In the genomic region with DNA sequence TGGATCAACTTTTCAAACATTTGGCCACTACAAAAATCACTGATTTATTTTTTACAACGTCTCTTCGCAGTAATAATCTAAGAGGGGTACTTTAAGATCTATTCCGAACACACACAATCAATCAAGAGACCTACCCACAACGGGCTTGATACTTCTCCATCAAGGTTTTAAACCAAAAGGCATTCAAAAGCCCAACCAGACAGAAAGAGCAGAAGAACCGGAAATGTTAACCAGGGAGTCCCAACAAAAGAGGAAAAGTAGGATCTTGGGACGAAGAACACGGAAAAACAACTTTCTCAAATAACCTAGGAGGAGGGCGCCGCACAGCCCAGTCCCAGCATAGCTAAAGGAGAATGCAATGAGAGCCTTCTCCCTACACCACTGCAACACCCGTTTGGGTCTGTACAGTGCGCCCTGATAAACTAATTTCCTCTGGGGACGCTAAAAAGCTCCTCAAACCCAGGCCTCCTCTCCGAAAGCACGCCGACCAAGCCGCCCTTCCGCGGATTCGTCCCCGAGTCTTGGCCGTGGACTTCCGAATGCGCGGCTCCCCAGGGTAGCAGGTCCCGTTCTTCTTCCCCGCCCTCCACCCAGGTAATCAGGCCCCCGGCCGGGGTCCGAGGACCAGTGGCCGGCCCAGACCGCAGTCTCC, we compare ENCODE assay signal across 7 cellular contexts. TPM values are rescaled to one million over a fixed set of nuclear protein-coding genes. Genes with fewer than 3 reads are reported as not detected.
DNase-seq lines count a peak whose midpoint lies in the region; ATAC-seq and TF ChIP-seq lines count a peak whose summit lies in the region.
"Had no signal": no experiment of that assay in that cellular context is flagged by ENCODE, and none has a peak within 500 bp of the region (broad histone marks: within the 10 kb centered on the region; RNA-seq: fewer than 3 reads in every experiment).

No MANE protein-coding gene starts in this region.

- H3K36me3 Mint-ChIP-seq in Calu3 (ENCODE audit: insufficient read depth, unreplicated experiment): peaks cover 54% of the 10 kb centered on the region

- peak; percentile 26 for ATAC-seq in HG02943 (IDR thresholded peaks at IDR 0.05; ENCODE audit: low read depth, unreplicated experiment)
- no peak for ATAC-seq in GM18520 (IDR thresholded peaks at IDR 0.05; ENCODE audit: unreplicated experiment)

- TF ChIP-seq CTCF in Calu3 (IDR thresholded peaks at IDR 0.05; ENCODE audit: unreplicated experiment) (no peak), adrenal gland (IDR thresholded peaks at IDR 0.05) (no peak)

- peak overlapping the region in 4 of 5 donors; percentile 75 to 90 (median 79) for H3K27ac ChIP-seq in adrenal gland

- peaks cover 19% of the 10 kb centered on the region for H3K4me1 Mint-ChIP-seq in Calu3 (ENCODE audit: low read depth, unreplicated experiment)

- DNase-seq in Calu3: no peak
- DNase-seq in adrenal gland: peak in 2 of 7 donors; percentile 32 to 40
- DNase-seq in NCI-H345 (lab: John Stamatoyannopoulos, UW): no peak

- H3K4me1 ChIP-seq in adrenal gland (replicated peaks in 1 of 2) (peaks cover 9 to 21% of the 10 kb centered on the region in 2 donors), mucosa of stomach (ENCODE audit: control insufficient read depth, insufficient read depth, low read length) (peaks cover 15% of the 10 kb centered on the region)

- BruUV-seq in Calu3 (replicated peaks; lab: Mats Ljungman, UMichigan): TSS peak; percentile 40

- intact Hi-C loops in Calu3 (cut with micrococcal nuclease; ENCODE audit: unreplicated experiment) (no loop called here), adrenal gland (cut with DNase I) (no loop called here)

- WGBS in adrenal gland, 4 donors: 0 to 1% (median 1%) methylated on average over 19 to 31 of the region's 31 CpGs

- peak overlapping the region; percentile 79 for H3K4me3 Mint-ChIP-seq in Calu3 (ENCODE audit: low read depth, unreplicated experiment)

- H3K36me3 ChIP-seq in adrenal gland (replicated peaks in 1 of 2) (peaks cover 0 to 34% of the 10 kb centered on the region in 2 donors), mucosa of stomach (ENCODE audit: control insufficient read depth, insufficient read depth, low read length) (no peaks in the 10 kb centered on the region)

- CTCF ChIA-PET in Calu3 (lab: Charles Lee): interaction anchor here (0.7 kb wide), 1 partner anchor 41 kb away, joined by 3 read pairs; no protein-coding TSS in a partner anchor

- no peaks in the 10 kb centered on the region for H3K9me3 Mint-ChIP-seq in Calu3 (ENCODE audit: low read depth, unreplicated experiment)

- H3K27me3 ChIP-seq in adrenal gland (no peaks in the 10 kb centered on the region), mucosa of stomach (ENCODE audit: control insufficient read depth, insufficient read depth, low read length) (no peaks in the 10 kb centered on the region)

- H3K27me3 Mint-ChIP-seq in Calu3 (ENCODE audit: unreplicated experiment): no peaks in the 10 kb centered on the region

- H3K4me3 ChIP-seq in adrenal gland (peak overlapping the region; percentile 78 to 97 (median 88)), mucosa of stomach (ENCODE audit: low read length) (peak overlapping the region; percentile 69)

- H3K9me3 ChIP-seq in adrenal gland (replicated peaks in 1 of 3) (no peaks in the 10 kb centered on the region), mucosa of stomach (ENCODE audit: control insufficient read depth, low read length) (no peaks in the 10 kb centered on the region)

- H3K27ac Mint-ChIP-seq in Calu3 (ENCODE audit: unreplicated experiment): peak overlapping the region; percentile 87

- peak overlapping the region; percentile 84 for H3K9ac ChIP-seq in mucosa of stomach (ENCODE audit: low read length)

- TF ChIP-seq POLR2A in adrenal gland (IDR thresholded peaks at IDR 0.05): no peak

RNA-seq across cellular contexts. Expression of a gene that starts 0.6 kb away (rescaled TPM):
- total RNA-seq in Calu3 (2022) (256 and 259 TPM in 2 replicates), adrenal gland (100 to 1,000 TPM in 6 of 8 donors, 10 to 100 TPM in 2; 78.5 to 350 (median 225) TPM)
- 100 to 1,000 TPM; 737 to 898 (median 819) TPM for polyA plus RNA-seq in adrenal gland

RNA-seq across cellular contexts. Expression of a gene that starts 7.1 kb away (rescaled TPM):
- total RNA-seq in Calu3 (2022): 146 and 160 TPM in 2 replicates
- total RNA-seq in adrenal gland: 10 to 100 TPM in 5 of 8 donors, 1 to 10 TPM in 3; 2.2 to 16.5 (median 11.3) TPM
- 10 to 100 TPM in 2 of 3 donors, 1 to 10 TPM in 1; 3.8 to 47.4 (median 17.1) TPM for polyA plus RNA-seq in adrenal gland

RNA-seq across cellular contexts. Expression of a gene that starts 18.7 kb away (rescaled TPM):
- 0.27 and 0.28 TPM in 2 replicates for total RNA-seq in Calu3 (2022)
- total RNA-seq in adrenal gland: 1 to 10 TPM in 3 of 8 donors, under 1 TPM in 3, not detected in 2; 0.07 to 8.9 (median 1.4) TPM
- polyA plus RNA-seq in adrenal gland: 10 to 100 TPM in 1 of 3 donors, 1 to 10 TPM in 2; 1.8 to 56.5 (median 4.9) TPM

RNA-seq across cellular contexts. Expression of a gene that starts 37.0 kb away (rescaled TPM):
- 54.5 and 56.2 TPM in 2 replicates for total RNA-seq in Calu3 (2022)
- 10 to 100 TPM; 42.0 to 89.2 (median 67.8) TPM for total RNA-seq in adrenal gland
- polyA plus RNA-seq in adrenal gland: 10 to 100 TPM; 12.6 to 98.0 (median 17.0) TPM

RNA-seq across cellular contexts. Expression of a gene that starts 45.2 kb away (rescaled TPM):
- total RNA-seq in Calu3 (2022) (not detected in 2 replicates), adrenal gland (not detected)
- not detected for polyA plus RNA-seq in adrenal gland
- total RNA-seq: SK-MEL-5 had no signal
